In the genomic region with DNA sequence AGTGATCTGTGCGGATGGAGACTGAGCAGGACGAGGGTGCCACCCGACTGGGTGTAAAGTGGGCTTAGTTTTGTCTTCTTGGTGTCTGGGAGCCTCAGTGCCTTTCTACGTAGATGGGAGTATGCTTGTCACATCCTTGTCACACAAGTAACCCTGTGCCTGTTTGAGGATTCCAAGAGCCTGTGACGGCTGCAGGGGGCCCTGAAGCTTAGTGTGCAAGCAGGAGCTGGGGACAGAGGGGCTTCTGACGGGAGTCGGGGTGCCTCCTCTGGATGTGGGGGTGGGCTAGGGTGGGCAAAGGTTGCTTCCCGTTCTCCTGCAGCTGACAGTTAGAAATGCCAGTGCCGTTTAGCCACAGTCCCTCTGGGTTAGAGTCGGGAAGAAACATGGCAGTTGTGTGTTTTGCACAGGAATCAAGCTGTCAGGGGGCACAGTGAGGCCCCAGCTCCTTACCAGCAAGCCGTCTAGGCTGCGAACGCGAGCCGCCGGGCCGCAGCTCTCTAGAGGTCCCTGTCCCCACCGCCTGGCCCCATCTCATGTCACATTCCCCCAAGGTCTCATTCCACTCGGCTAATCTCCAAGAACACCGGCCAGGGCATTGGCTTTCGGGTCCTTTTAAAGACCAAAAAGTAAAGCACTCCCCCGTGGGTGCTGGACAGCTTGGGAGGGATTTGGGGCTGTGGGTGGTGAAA, we compare ENCODE assay signal across 26 cellular contexts. TPM values are rescaled to one million over a fixed set of nuclear protein-coding genes. Genes with fewer than 3 reads are reported as not detected.
DNase-seq lines count a peak whose midpoint lies in the region; ATAC-seq, FAIRE-seq and TF ChIP-seq lines count a peak whose summit lies in the region.
"Had no signal": no experiment of that assay in that cellular context is flagged by ENCODE, and none has a peak within 500 bp of the region (broad histone marks: within the 10 kb centered on the region; RNA-seq: fewer than 3 reads in every experiment).

No MANE protein-coding gene starts in this region.

- no peak overlapping the region for H3K9ac ChIP-seq in H1 (replicated peaks in 1 of 4; ENCODE audit: extremely low read depth in 1 of 4, low read depth in 3 of 4, low read length in 3 of 4)
- no peak overlapping the region for H3K9ac ChIP-seq in neural progenitor cell

- peaks cover 2% of the 10 kb centered on the region for H3K4me1 ChIP-seq in right cardiac atrium (ENCODE audit: control insufficient read depth, insufficient read depth, low read length)
- peaks cover 5 to 24% (median 8%) of the 10 kb centered on the region in 4 experiments for H3K4me1 ChIP-seq in H1 (replicated peaks in 1 of 4; ENCODE audit: control insufficient read depth in 3 of 4, insufficient read depth in 4 of 4, low read length in 3 of 4)
- H3K4me1 ChIP-seq in neural progenitor cell, result peaks cover 54% of the 10 kb centered on the region
- H3K4me1 ChIP-seq: SJCRH30 had no signal

- H3K23ac ChIP-seq in H1 (ENCODE audit: insufficient read length), result no peak overlapping the region

- peaks cover 4% of the 10 kb centered on the region for H3K23me2 ChIP-seq in H1 (ENCODE audit: low read depth, low read length)

- no peak overlapping the region for H2BK15ac ChIP-seq in H1 (ENCODE audit: low read length)

- H3K4me2 ChIP-seq in H1 (ENCODE audit: insufficient read depth in 1 of 2, low read depth in 2 of 2, low read length in 2 of 2) (no peak overlapping the region), neural progenitor cell (peak overlapping the region; percentile 9)
- H3K4me2 ChIP-seq: hepatocyte had no signal

- no peaks in the 10 kb centered on the region for H3K27me3 ChIP-seq in right cardiac atrium (ENCODE audit: control insufficient read depth, insufficient read depth)
- peaks cover 0 to 15% (median 4%) of the 10 kb centered on the region in 4 experiments; a peak in 4 of 7 replicates for H3K27me3 ChIP-seq in H1 (replicated peaks in 1 of 4; ENCODE audit: control insufficient read depth in 3 of 4, extremely low read depth in 1 of 4, insufficient read depth in 3 of 4, low read length in 3 of 4)
- no peaks in the 10 kb centered on the region for H3K27me3 ChIP-seq in neural progenitor cell
- H3K27me3 ChIP-seq: hepatocyte, pancreas, SJCRH30 had no signal

- no peak overlapping the region for H4K91ac ChIP-seq in H1 (replicated peaks; ENCODE audit: insufficient read length, low read length)

- H3K9me3 Mint-ChIP-seq in neural progenitor cell, result no peaks in the 10 kb centered on the region
- H3K9me3 Mint-ChIP-seq in type B pancreatic cell, result no peaks in the 10 kb centered on the region
- H3K9me3 Mint-ChIP-seq: stimulated activated effector memory CD8-positive, alpha-beta T cell treated with anti-CD3 and anti-CD28 coated beads, Interleukin-12 subunit alpha, Interleukin-12 subunit beta, amount 100 ng/mL, for 72 hours; T-helper 1 cell treated with Interleukin-12 subunit alpha and Interleukin-12 subunit beta and Interleukin-4 antibody, amounts not matched to agents 30 μg/mL and 1 μg/mL, for 36 hours had no signal

- TF ChIP-seq POLR2A in H1 (IDR thresholded peaks at IDR 0.05; ENCODE audit: control extremely low read depth in 1 of 2, low read depth in 2 of 2, low read length in 2 of 2), result no peak

- H3K36me3 Mint-ChIP-seq in neural progenitor cell (no peaks in the 10 kb centered on the region), type B pancreatic cell (no peaks in the 10 kb centered on the region)
- H3K36me3 Mint-ChIP-seq: stimulated activated effector memory CD8-positive, alpha-beta T cell treated with anti-CD3 and anti-CD28 coated beads, Interleukin-12 subunit alpha, Interleukin-12 subunit beta, amount 100 ng/mL, for 72 hours had no signal

- intact Hi-C loops in cardiac septum (cut with DNase I), result no loop called here
- intact Hi-C loops in right cardiac atrium (cut with DNase I), result no loop called here

- no peak for TF ChIP-seq RAD21 in H1 (IDR thresholded peaks at IDR 0.05 in 1 of 2, conservative IDR thresholded peaks at IDR 0.05 in 1 of 2; ENCODE audit: low read depth in 2 of 2, low read length in 2 of 2)

- H3K56ac ChIP-seq in H1 (replicated peaks; ENCODE audit: insufficient read length, low read depth, low read length), result no peak overlapping the region

- no peak overlapping the region for H2BK120ac ChIP-seq in H1 (replicated peaks; ENCODE audit: low read depth, low read length)

- H2BK20ac ChIP-seq in H1 (ENCODE audit: low read length), result peak overlapping the region; percentile 72; the same call in 1 of the 2 replicates

- H4K8ac ChIP-seq in H1 (ENCODE audit: extremely low read depth, insufficient read depth, low read length), result no peak overlapping the region

- TF ChIP-seq CTCF in H1 (IDR thresholded peaks at IDR 0.05; ENCODE audit: control extremely low read depth in 1 of 3, insufficient read depth in 1 of 3, low read depth in 1 of 3, low read length in 3 of 3) (no peak), neural progenitor cell (IDR thresholded peaks at IDR 0.05) (no peak), type B pancreatic cell (conservative IDR thresholded peaks at IDR 0.05) (no peak)

- H2AFZ ChIP-seq in H1 (ENCODE audit: low read length), result no peak overlapping the region
- no peak overlapping the region for H2AFZ ChIP-seq in neural progenitor cell (replicated peaks)
- H2AFZ ChIP-seq: hepatocyte had no signal

- no peak overlapping the region for H3K4me3 ChIP-seq in right cardiac atrium (ENCODE audit: low read length)
- no peak overlapping the region for H3K4me3 ChIP-seq in H1 (ENCODE audit: extremely low read depth in 1 of 4, insufficient read depth in 2 of 4, low read depth in 3 of 4, low read length in 4 of 4)
- H3K4me3 ChIP-seq in neural progenitor cell, result no peak overlapping the region
- H3K4me3 ChIP-seq: hepatocyte, pancreas, SJCRH30 had no signal

- no peak overlapping the region for H3K27ac ChIP-seq in right cardiac atrium (ENCODE audit: low read length)
- no peak overlapping the region for H3K27ac ChIP-seq in H1 (ENCODE audit: low read depth, low read length)
- H3K27ac ChIP-seq in neural progenitor cell, result peak overlapping the region; percentile 2
- H3K27ac ChIP-seq: C4-2B, hepatocyte, pancreas, SJCRH30 had no signal

- H3K79me1 ChIP-seq in H1 (ENCODE audit: low read depth, low read length), result no peaks in the 10 kb centered on the region

- no peak overlapping the region for H3K18ac ChIP-seq in H1 (ENCODE audit: extremely low read depth, low read length)

- peaks cover 40% of the 10 kb centered on the region for H3F3A ChIP-seq in neural progenitor cell (ENCODE audit: low read depth)

- POLR2A ChIA-PET in H1 (lab: Charles Lee; ENCODE audit: partially characterized antibody), result no interaction called here

- H3K79me2 ChIP-seq in H1 (ENCODE audit: control insufficient read depth in 1 of 2, insufficient read depth in 2 of 2, low read length in 2 of 2) (no peaks in the 10 kb centered on the region), neural progenitor cell (ENCODE audit: low read depth) (no peaks in the 10 kb centered on the region)
- H3K79me2 ChIP-seq: hepatocyte had no signal

- no peak overlapping the region for H3K14ac ChIP-seq in H1 (ENCODE audit: insufficient read length)

- H3K27me3 Mint-ChIP-seq in neural progenitor cell (ENCODE audit: insufficient read depth, low read depth), result peaks cover 11% of the 10 kb centered on the region
- peaks cover 41% of the 10 kb centered on the region for H3K27me3 Mint-ChIP-seq in type B pancreatic cell

- no peak overlapping the region for H2AK5ac ChIP-seq in H1 (ENCODE audit: low read depth, low read length)

- H3K4ac ChIP-seq in H1 (replicated peaks; ENCODE audit: insufficient read length, low read depth, low read length), result no peak overlapping the region

- no peaks in the 10 kb centered on the region for H4K20me1 ChIP-seq in H1 (replicated peaks in 1 of 2; ENCODE audit: control insufficient read depth in 1 of 2, insufficient read depth in 2 of 2, low read length in 2 of 2)
- H4K20me1 ChIP-seq in neural progenitor cell (ENCODE audit: low read depth), result no peaks in the 10 kb centered on the region

- no peak for FAIRE-seq in H1 (lab: Jason Lieb, UNC)
- FAIRE-seq: bronchial epithelial cell, pancreas had no signal

- CTCF ChIA-PET in H1 (lab: Charles Lee; ENCODE audit: partially characterized antibody), result interaction anchor here (0.8 to 1.7 kb wide), 3 partner anchors 31 to 188 kb away, joined by 3 to 6 read pairs (median 4); no protein-coding TSS in a partner anchor

- no peaks in the 10 kb centered on the region for H3K9me3 ChIP-seq in right cardiac atrium (ENCODE audit: control insufficient read depth, low read length)
- peaks cover 0 to 3% of the 10 kb centered on the region in 2 experiments; a peak in 1 of 4 replicates for H3K9me3 ChIP-seq in H1 (ENCODE audit: insufficient read depth in 2 of 2, low read depth in 1 of 2, low read length in 1 of 2)
- H3K9me3 ChIP-seq in neural progenitor cell (ENCODE audit: low read depth), result no peaks in the 10 kb centered on the region
- H3K9me3 ChIP-seq: pancreas, SJCRH30 had no signal

- 56% methylated on average over 22 of the region's 22 CpGs for WGBS in right cardiac atrium
- WGBS in H1 (ENCODE audit: extremely low coverage in 1 of 2, insufficient coverage in 1 of 2, insufficient read length in 1 of 2, insufficient replicate concordance in 2 of 2, low coverage in 1 of 2, low lambda C conversion rate in 2 of 2, missing lambda C conversion rate in 1 of 2), 2 experiments, result 88% methylated on average over 14 of the region's 22 CpGs; no CpG with 5 or more reads in 1 of the 2 experiments

- no peak overlapping the region for H4K5ac ChIP-seq in H1 (ENCODE audit: insufficient read length, low read depth, low read length)

- TF ChIP-seq EP300 in H1 (IDR thresholded peaks at IDR 0.05; ENCODE audit: borderline replicate concordance in 1 of 2, low read depth in 2 of 2, low read length in 2 of 2), result no peak

- no peak overlapping the region for H2BK12ac ChIP-seq in H1 (ENCODE audit: low read depth, low read length)

- DNase-seq in cardiac septum (ENCODE audit: low spot score), result peak; percentile 72
- no peak for DNase-seq in right cardiac atrium
- DNase-seq in H1 (ENCODE audit: low read depth in 1 of 2, low spot score in 2 of 2), result peak in 1 of 2 experiments; percentile 43
- peak; percentile 54 for DNase-seq in neural progenitor cell (ENCODE audit: low spot score)
- peak; percentile 58 for DNase-seq in type B pancreatic cell (ENCODE audit: extremely low spot score, unreplicated experiment)
- DNase-seq in anterior cingulate cortex (lab: John Stamatoyannopoulos, UW), result no peak
- DNase-seq in NOMO-1 (lab: John Stamatoyannopoulos, UW; ENCODE audit: unreplicated experiment in 2 of 2), result no peak
- DNase-seq in cortex of kidney (lab: John Stamatoyannopoulos, UW), result no peak
- DNase-seq: activated CD4-positive, alpha-beta T cell treated with anti-CD3 and anti-CD28 coated beads for 48 hours; activated effector memory CD4-positive, alpha-beta T cell treated with anti-CD3 and anti-CD28 coated beads, Interleukin-2, amount 50 U/mL, for 16 hours; foreskin fibroblast; GOT3; NCI-H1092 treated with DMSO at 0.1 percent for 48 hours; NCI-H2029 treated with DMSO at 0.1 percent for 48 hours; NCI-H446 had no signal

- ATAC-seq in right cardiac atrium, result no peak
- ATAC-seq: Panc1; pancreas; stimulated activated effector memory CD8-positive, alpha-beta T cell treated with anti-CD3 and anti-CD28 coated beads, Interleukin-12 subunit alpha, Interleukin-12 subunit beta, amount 100 ng/mL, for 72 hours had no signal

- H3K36me3 ChIP-seq in H1 (ENCODE audit: control insufficient read depth in 2 of 4, insufficient read depth in 4 of 4, low read length in 3 of 4) (no peaks in the 10 kb centered on the region), neural progenitor cell (no peaks in the 10 kb centered on the region)
- H3K36me3 ChIP-seq: pancreas had no signal

- H3K27ac Mint-ChIP-seq in neural progenitor cell, result peak overlapping the region; percentile 69
- H3K27ac Mint-ChIP-seq in type B pancreatic cell, result no peak overlapping the region
- H3K27ac Mint-ChIP-seq: stimulated activated effector memory CD8-positive, alpha-beta T cell treated with anti-CD3 and anti-CD28 coated beads, Interleukin-12 subunit alpha, Interleukin-12 subunit beta, amount 100 ng/mL, for 72 hours; T-helper 1 cell treated with Interleukin-12 subunit alpha and Interleukin-12 subunit beta and Interleukin-4 antibody, amounts not matched to agents 30 μg/mL and 1 μg/mL, for 36 hours had no signal

- H2BK5ac ChIP-seq in H1 (ENCODE audit: low read depth, low read length), result no peak overlapping the region

- H3K4me3 Mint-ChIP-seq in neural progenitor cell (no peak overlapping the region), type B pancreatic cell (no peak overlapping the region)
- H3K4me3 Mint-ChIP-seq: stimulated activated effector memory CD8-positive, alpha-beta T cell treated with anti-CD3 and anti-CD28 coated beads, Interleukin-12 subunit alpha, Interleukin-12 subunit beta, amount 100 ng/mL, for 72 hours; T-helper 1 cell treated with Interleukin-12 subunit alpha and Interleukin-12 subunit beta and Interleukin-4 antibody, amounts not matched to agents 30 μg/mL and 1 μg/mL, for 36 hours had no signal

- H3K4me1 Mint-ChIP-seq in neural progenitor cell (peaks cover 57% of the 10 kb centered on the region), type B pancreatic cell (ENCODE audit: unreplicated experiment) (peaks cover 43% of the 10 kb centered on the region)
- H3K4me1 Mint-ChIP-seq: stimulated activated effector memory CD8-positive, alpha-beta T cell treated with anti-CD3 and anti-CD28 coated beads, Interleukin-12 subunit alpha, Interleukin-12 subunit beta, amount 100 ng/mL, for 72 hours had no signal

RNA-seq across cellular contexts. Expression of a gene that starts 7.0 kb away (rescaled TPM):
- total RNA-seq in cardiac septum (not detected), right cardiac atrium (not detected), neural progenitor cell (ENCODE audit: low replicate concordance) (0.15 and 0.65 TPM in 2 replicates), type B pancreatic cell (ENCODE audit: low replicate concordance) (1.5 and 5.4 TPM in 2 replicates)
- polyA plus RNA-seq in right cardiac atrium (0.05 TPM), H1 (2011; rRNA removed) (0.02 TPM in 1 of 2 replicates, not detected in the other)
- total RNA-seq in H1 (2021; fragmentation: NEBNext Ultra II Directional; extraction: Animal tissue kit (Norgen Biotek cat#: 25700)), result not detected in 2 replicates
- polyA plus RNA-seq in H1 (2011; cell fraction: cytosol; rRNA removed), result not detected
- 0.01 TPM for polyA plus RNA-seq in H1 (2011; cell fraction: nucleus; rRNA removed)
- polyA plus RNA-seq in H1 (2012, experiment 1 of 2), result not detected in 4 replicates
- polyA plus RNA-seq in H1 (2012, experiment 2 of 2), result 0.05 TPM
- 0.02 TPM for polyA plus RNA-seq in H1 (2013, experiment 1 of 2)
- polyA plus RNA-seq in H1 (2013, experiment 2 of 2), result not detected
- polyA minus RNA-seq in H1 (2011; rRNA and poly(A)+ RNA removed), result not detected in 2 replicates
- not detected for polyA minus RNA-seq in H1 (2011; cell fraction: cytosol; rRNA and poly(A)+ RNA removed)
- polyA minus RNA-seq in H1 (2011; cell fraction: nucleus; rRNA and poly(A)+ RNA removed), result not detected
- total RNA-seq: bronchial epithelial cell, dermis microvascular lymphatic vessel endothelial cell, lung microvascular endothelial cell, temporal lobe had no signal

Comparison
In these comparisons a context has a peak if more than half of its experiments do, and no peak if none do; other contexts are left out.
1. DNase-seq: peak in cardiac septum (single experiment), neural progenitor cell (single experiment) and type B pancreatic cell (single experiment); none in right cardiac atrium (0 of 3), anterior cingulate cortex (0 of 58), NOMO-1 (0 of 2) and cortex of kidney (single experiment).